ENCODE assay signal across 1 cellular context in the genomic region with DNA sequence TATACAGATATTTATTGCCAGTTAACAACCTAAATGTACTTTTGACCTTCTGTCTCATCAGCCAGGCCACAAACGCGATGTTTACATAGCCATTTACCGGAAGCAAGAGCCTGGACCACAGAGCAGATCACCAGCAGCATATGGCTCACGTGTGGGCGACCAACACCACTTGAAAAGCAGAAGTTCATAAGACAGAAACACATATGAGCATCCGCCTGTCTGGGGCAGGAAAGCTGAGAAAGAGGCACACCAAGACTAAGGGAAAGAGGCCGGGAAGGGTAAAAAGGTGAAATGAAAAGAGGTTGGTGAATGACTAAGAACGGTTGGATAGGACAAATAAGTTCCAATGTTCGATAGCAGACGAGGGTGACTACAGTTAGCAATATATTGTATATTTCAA.
TF ChIP-seq lines count a peak whose summit lies in the region.

No MANE protein-coding gene starts in this region.

TF ChIP-seq in HepG2, 621 proteins besides CTCF, POLR2A, EP300 and RAD21 (continued from another document and continues in another):
- TF ChIP-seq, protein P1, sequence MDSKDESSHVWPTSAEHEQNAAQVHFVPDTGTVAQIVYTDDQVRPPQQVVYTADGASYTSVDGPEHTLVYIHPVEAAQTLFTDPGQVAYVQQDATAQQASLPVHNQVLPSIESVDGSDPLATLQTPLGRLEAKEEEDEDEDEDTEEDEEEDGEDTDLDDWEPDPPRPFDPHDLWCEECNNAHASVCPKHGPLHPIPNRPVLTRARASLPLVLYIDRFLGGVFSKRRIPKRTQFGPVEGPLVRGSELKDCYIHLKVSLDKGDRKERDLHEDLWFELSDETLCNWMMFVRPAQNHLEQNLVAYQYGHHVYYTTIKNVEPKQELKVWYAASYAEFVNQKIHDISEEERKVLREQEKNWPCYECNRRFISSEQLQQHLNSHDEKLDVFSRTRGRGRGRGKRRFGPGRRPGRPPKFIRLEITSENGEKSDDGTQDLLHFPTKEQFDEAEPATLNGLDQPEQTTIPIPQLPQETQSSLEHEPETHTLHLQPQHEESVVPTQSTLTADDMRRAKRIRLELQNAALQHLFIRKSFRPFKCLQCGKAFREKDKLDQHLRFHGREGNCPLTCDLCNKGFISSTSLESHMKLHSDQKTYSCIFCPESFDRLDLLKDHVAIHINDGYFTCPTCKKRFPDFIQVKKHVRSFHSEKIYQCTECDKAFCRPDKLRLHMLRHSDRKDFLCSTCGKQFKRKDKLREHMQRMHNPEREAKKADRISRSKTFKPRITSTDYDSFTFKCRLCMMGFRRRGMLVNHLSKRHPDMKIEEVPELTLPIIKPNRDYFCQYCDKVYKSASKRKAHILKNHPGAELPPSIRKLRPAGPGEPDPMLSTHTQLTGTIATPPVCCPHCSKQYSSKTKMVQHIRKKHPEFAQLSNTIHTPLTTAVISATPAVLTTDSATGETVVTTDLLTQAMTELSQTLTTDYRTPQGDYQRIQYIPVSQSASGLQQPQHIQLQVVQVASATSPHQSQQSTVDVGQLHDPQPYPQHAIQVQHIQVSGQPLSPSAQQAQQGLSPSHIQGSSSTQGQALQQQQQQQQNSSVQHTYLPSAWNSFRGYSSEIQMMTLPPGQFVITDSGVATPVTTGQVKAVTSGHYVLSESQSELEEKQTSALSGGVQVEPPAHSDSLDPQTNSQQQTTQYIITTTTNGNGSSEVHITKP (CRISPR knock-in tag; IDR thresholded peaks at IDR 0.05; ENCODE audit: low read depth), result no peak
- peak; percentile 27; the same call in 1 of the 2 replicates for TF ChIP-seq HNF4G (IDR thresholded peaks at IDR 0.05; ENCODE audit: borderline replicate concordance, low read depth, low read length)
- no peak; the same call in 1 of the 2 replicates for TF ChIP-seq HNF4G (CRISPR knock-in tag; IDR thresholded peaks at IDR 0.05; ENCODE audit: borderline replicate concordance, low read depth)
- peak; percentile 25; the same call in 1 of the 2 replicates for TF ChIP-seq FOXA1 (IDR thresholded peaks at IDR 0.05)
- TF ChIP-seq FOXA1 (CRISPR knock-in tag; IDR thresholded peaks at IDR 0.05), result peak; percentile 96
- no peak for TF ChIP-seq ZNF768 (CRISPR knock-in tag; IDR thresholded peaks at IDR 0.05)
- no peak for TF ChIP-seq SP2 (CRISPR knock-in tag; IDR thresholded peaks at IDR 0.05)
- no peak for TF ChIP-seq SP4 (CRISPR knock-in tag; IDR thresholded peaks at IDR 0.05)
- no peak for TF ChIP-seq ZNF747 (CRISPR knock-in tag; IDR thresholded peaks at IDR 0.05; ENCODE audit: borderline replicate concordance)
- no peak for TF ChIP-seq SMYD3 (CRISPR knock-in tag; IDR thresholded peaks at IDR 0.05)
- TF ChIP-seq CEBPG (CRISPR knock-in tag; IDR thresholded peaks at IDR 0.05), result no peak
- TF ChIP-seq, protein P2, sequence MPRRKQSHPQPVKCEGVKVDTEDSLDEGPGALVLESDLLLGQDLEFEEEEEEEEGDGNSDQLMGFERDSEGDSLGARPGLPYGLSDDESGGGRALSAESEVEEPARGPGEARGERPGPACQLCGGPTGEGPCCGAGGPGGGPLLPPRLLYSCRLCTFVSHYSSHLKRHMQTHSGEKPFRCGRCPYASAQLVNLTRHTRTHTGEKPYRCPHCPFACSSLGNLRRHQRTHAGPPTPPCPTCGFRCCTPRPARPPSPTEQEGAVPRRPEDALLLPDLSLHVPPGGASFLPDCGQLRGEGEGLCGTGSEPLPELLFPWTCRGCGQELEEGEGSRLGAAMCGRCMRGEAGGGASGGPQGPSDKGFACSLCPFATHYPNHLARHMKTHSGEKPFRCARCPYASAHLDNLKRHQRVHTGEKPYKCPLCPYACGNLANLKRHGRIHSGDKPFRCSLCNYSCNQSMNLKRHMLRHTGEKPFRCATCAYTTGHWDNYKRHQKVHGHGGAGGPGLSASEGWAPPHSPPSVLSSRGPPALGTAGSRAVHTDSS (CRISPR knock-in tag; conservative IDR thresholded peaks at IDR 0.05), result no peak
- peak; percentile 38; the same call in 1 of the 2 replicates for TF ChIP-seq KDM6A (CRISPR knock-in tag; IDR thresholded peaks at IDR 0.05; ENCODE audit: low read depth)
- TF ChIP-seq ZNF782 (CRISPR knock-in tag; IDR thresholded peaks at IDR 0.05; ENCODE audit: borderline replicate concordance), result no peak
- TF ChIP-seq ASH2L (IDR thresholded peaks at IDR 0.05; ENCODE audit: insufficient read length, low read depth, low read length), result peak; percentile 44
- no peak for TF ChIP-seq SUZ12 (IDR thresholded peaks at IDR 0.05; ENCODE audit: low read depth, low read length)
- no peak for TF ChIP-seq NFIC (IDR thresholded peaks at IDR 0.05; ENCODE audit: low read length)
- TF ChIP-seq ZSCAN12 (CRISPR knock-in tag; IDR thresholded peaks at IDR 0.05), result no peak
- no peak for TF ChIP-seq ZNF839 (CRISPR knock-in tag; IDR thresholded peaks at IDR 0.05; ENCODE audit: borderline replicate concordance)
- TF ChIP-seq ZNF761 (CRISPR knock-in tag; conservative IDR thresholded peaks at IDR 0.05), result no peak
- TF ChIP-seq, protein P3, sequence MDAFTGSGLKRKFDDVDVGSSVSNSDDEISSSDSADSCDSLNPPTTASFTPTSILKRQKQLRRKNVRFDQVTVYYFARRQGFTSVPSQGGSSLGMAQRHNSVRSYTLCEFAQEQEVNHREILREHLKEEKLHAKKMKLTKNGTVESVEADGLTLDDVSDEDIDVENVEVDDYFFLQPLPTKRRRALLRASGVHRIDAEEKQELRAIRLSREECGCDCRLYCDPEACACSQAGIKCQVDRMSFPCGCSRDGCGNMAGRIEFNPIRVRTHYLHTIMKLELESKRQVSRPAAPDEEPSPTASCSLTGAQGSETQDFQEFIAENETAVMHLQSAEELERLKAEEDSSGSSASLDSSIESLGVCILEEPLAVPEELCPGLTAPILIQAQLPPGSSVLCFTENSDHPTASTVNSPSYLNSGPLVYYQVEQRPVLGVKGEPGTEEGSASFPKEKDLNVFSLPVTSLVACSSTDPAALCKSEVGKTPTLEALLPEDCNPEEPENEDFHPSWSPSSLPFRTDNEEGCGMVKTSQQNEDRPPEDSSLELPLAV (CRISPR knock-in tag; conservative IDR thresholded peaks at IDR 0.05; ENCODE audit: low read depth), result no peak
- TF ChIP-seq, protein P4, sequence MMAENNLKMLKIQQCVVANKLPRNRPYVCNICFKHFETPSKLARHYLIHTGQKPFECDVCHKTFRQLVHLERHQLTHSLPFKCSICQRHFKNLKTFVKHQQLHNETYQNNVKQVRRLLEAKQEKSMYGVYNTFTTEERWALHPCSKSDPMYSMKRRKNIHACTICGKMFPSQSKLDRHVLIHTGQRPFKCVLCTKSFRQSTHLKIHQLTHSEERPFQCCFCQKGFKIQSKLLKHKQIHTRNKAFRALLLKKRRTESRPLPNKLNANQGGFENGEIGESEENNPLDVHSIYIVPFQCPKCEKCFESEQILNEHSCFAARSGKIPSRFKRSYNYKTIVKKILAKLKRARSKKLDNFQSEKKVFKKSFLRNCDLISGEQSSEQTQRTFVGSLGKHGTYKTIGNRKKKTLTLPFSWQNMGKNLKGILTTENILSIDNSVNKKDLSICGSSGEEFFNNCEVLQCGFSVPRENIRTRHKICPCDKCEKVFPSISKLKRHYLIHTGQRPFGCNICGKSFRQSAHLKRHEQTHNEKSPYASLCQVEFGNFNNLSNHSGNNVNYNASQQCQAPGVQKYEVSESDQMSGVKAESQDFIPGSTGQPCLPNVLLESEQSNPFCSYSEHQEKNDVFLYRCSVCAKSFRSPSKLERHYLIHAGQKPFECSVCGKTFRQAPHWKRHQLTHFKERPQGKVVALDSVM (CRISPR knock-in tag; IDR thresholded peaks at IDR 0.05), result no peak
- TF ChIP-seq, protein P5, sequence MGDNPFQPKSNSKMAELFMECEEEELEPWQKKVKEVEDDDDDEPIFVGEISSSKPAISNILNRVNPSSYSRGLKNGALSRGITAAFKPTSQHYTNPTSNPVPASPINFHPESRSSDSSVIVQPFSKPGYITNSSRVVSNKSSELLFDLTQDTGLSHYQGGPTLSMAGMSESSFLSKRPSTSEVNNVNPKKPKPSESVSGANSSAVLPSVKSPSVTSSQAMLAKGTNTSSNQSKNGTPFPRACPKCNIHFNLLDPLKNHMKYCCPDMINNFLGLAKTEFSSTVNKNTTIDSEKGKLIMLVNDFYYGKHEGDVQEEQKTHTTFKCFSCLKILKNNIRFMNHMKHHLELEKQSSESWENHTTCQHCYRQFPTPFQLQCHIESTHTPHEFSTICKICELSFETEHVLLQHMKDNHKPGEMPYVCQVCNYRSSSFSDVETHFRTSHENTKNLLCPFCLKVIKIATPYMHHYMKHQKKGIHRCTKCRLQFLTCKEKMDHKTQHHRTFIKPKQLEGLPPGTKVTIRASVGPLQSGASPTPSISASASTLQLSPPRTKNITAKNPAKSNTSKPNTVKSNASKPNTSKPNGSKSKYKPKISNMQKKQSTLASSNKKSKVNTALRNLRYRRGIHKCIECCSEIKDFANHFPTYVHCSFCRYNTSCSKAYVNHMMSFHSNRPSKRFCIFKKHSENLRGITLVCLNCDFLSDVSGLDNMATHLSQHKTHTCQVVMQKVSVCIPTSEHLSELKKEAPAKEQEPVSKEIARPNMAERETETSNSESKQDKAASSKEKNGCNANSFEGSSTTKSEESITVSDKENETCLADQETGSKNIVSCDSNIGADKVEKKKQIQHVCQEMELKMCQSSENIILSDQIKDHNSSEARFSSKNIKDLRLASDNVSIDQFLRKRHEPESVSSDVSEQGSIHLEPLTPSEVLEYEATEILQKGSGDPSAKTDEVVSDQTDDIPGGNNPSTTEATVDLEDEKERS (CRISPR knock-in tag; IDR thresholded peaks at IDR 0.05), result peak; percentile 57; the same call in 1 of the 2 replicates
- TF ChIP-seq, protein P6, sequence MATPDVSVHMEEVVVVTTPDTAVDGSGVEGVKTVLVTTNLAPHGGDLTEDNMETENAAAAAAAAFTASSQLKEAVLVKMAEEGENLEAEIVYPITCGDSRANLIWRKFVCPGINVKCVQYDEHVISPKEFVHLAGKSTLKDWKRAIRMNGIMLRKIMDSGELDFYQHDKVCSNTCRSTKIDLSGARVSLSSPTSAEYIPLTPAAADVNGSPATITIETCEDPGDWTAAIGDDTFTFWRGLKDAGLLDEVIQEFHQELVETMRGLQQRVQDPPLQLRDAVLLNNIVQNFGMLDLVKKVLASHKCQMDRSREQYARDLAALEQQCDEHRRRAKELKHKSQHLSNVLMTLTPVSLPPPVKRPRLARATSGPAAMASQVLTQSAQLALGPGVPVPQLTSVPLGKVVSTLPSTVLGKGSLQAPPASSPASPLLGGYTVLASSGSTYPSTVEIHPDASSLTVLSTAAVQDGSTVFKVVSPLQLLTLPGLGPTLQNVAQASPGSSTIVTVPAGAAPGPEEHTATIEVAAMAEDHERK (CRISPR knock-in tag; IDR thresholded peaks at IDR 0.05; ENCODE audit: low read depth), result no peak
- TF ChIP-seq ZNF207 (IDR thresholded peaks at IDR 0.05; ENCODE audit: borderline replicate concordance), result no peak
- no peak for TF ChIP-seq ZNF367 (CRISPR knock-in tag; IDR thresholded peaks at IDR 0.05; ENCODE audit: borderline replicate concordance)
- TF ChIP-seq ZFY (CRISPR knock-in tag; IDR thresholded peaks at IDR 0.05), result no peak
- no peak for TF ChIP-seq FOXM1 (CRISPR knock-in tag; IDR thresholded peaks at IDR 0.05)
- TF ChIP-seq CHD2 (IDR thresholded peaks at IDR 0.05; ENCODE audit: low read depth, low read length), result no peak
- TF ChIP-seq, protein P7, sequence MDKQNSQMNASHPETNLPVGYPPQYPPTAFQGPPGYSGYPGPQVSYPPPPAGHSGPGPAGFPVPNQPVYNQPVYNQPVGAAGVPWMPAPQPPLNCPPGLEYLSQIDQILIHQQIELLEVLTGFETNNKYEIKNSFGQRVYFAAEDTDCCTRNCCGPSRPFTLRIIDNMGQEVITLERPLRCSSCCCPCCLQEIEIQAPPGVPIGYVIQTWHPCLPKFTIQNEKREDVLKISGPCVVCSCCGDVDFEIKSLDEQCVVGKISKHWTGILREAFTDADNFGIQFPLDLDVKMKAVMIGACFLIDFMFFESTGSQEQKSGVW (CRISPR knock-in tag; IDR thresholded peaks at IDR 0.05; ENCODE audit: borderline replicate concordance), result no peak
- 0 out of 2 replicates have a peak, but pooled peaks have one; percentile 27 for TF ChIP-seq KLF6 (CRISPR knock-in tag; IDR thresholded peaks at IDR 0.05)
- TF ChIP-seq, protein P8, sequence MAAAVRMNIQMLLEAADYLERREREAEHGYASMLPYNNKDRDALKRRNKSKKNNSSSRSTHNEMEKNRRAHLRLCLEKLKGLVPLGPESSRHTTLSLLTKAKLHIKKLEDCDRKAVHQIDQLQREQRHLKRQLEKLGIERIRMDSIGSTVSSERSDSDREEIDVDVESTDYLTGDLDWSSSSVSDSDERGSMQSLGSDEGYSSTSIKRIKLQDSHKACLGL (CRISPR knock-in tag; IDR thresholded peaks at IDR 0.05), result no peak
- TF ChIP-seq, protein P9, sequence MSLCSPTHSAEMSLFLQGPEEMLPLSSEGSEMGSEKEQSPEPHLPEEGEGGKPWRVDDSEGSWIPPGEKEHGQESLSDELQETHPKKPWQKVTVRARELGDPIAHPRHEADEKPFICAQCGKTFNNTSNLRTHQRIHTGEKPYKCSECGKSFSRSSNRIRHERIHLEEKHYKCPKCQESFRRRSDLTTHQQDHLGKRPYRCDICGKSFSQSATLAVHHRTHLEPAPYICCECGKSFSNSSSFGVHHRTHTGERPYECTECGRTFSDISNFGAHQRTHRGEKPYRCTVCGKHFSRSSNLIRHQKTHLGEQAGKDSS (CRISPR knock-in tag; IDR thresholded peaks at IDR 0.05; ENCODE audit: borderline replicate concordance, low read depth), result no peak
- TF ChIP-seq ZNF230 (CRISPR knock-in tag; IDR thresholded peaks at IDR 0.05), result no peak
- TF ChIP-seq PHB2 (IDR thresholded peaks at IDR 0.05; ENCODE audit: partially characterized antibody), result no peak
- no peak for TF ChIP-seq GABPA (IDR thresholded peaks at IDR 0.05; ENCODE audit: low read depth, low read length)
- peak; percentile 74 for TF ChIP-seq GABPA (CRISPR knock-in tag; IDR thresholded peaks at IDR 0.05; ENCODE audit: low read depth)
- no peak for TF ChIP-seq ZBTB38 (CRISPR knock-in tag; IDR thresholded peaks at IDR 0.05)
- TF ChIP-seq PAX8 (CRISPR knock-in tag; IDR thresholded peaks at IDR 0.05; ENCODE audit: borderline replicate concordance), result no peak
- TF ChIP-seq, protein P10, sequence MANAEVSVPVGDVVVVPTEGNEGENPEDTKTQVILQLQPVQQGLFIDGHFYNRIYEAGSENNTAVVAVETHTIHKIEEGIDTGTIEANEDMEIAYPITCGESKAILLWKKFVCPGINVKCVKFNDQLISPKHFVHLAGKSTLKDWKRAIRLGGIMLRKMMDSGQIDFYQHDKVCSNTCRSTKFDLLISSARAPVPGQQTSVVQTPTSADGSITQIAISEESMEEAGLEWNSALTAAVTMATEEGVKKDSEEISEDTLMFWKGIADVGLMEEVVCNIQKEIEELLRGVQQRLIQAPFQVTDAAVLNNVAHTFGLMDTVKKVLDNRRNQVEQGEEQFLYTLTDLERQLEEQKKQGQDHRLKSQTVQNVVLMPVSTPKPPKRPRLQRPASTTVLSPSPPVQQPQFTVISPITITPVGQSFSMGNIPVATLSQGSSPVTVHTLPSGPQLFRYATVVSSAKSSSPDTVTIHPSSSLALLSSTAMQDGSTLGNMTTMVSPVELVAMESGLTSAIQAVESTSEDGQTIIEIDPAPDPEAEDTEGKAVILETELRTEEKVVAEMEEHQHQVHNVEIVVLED (CRISPR knock-in tag; IDR thresholded peaks at IDR 0.05; ENCODE audit: borderline replicate concordance), result no peak
- TF ChIP-seq RAD51 (IDR thresholded peaks at IDR 0.05; ENCODE audit: borderline replicate concordance), result no peak
- peak; percentile 26; the same call in 1 of the 2 replicates for TF ChIP-seq KDM5A (IDR thresholded peaks at IDR 0.05; ENCODE audit: borderline replicate concordance, low read length)
- peak; percentile 47; the same call in 1 of the 2 replicates for TF ChIP-seq KDM1A (CRISPR knock-in tag; IDR thresholded peaks at IDR 0.05)
- TF ChIP-seq MYNN (CRISPR knock-in tag; IDR thresholded peaks at IDR 0.05; ENCODE audit: low read depth), result no peak
- TF ChIP-seq CEBPB (IDR thresholded peaks at IDR 0.05; ENCODE audit: borderline replicate concordance, low read depth, low read length), result no peak
- no peak for TF ChIP-seq HIVEP1 (CRISPR knock-in tag; IDR thresholded peaks at IDR 0.05)
- TF ChIP-seq ZNF713 (CRISPR knock-in tag; IDR thresholded peaks at IDR 0.05), result no peak
- TF ChIP-seq ARNT2 (CRISPR knock-in tag; IDR thresholded peaks at IDR 0.05; ENCODE audit: low read depth), result 0 out of 2 replicates have a peak, but pooled peaks have one; percentile 24
